3 cellular contexts compared by ENCODE assay signal in genomic region chr10:79405221-79405994, GRCh38.
TF ChIP-seq lines count a peak whose summit lies in the region.

No MANE protein-coding gene starts in this region.

TF ChIP-seq in SK-N-SH, 30 proteins besides CTCF, POLR2A, EP300 and RAD21:
- TF ChIP-seq, protein P1, sequence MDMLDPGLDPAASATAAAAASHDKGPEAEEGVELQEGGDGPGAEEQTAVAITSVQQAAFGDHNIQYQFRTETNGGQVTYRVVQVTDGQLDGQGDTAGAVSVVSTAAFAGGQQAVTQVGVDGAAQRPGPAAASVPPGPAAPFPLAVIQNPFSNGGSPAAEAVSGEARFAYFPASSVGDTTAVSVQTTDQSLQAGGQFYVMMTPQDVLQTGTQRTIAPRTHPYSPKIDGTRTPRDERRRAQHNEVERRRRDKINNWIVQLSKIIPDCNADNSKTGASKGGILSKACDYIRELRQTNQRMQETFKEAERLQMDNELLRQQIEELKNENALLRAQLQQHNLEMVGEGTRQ (IDR thresholded peaks at IDR 0.05; ENCODE audit: borderline replicate concordance, low read depth, low read length), result no peak
- TF ChIP-seq, protein P2, sequence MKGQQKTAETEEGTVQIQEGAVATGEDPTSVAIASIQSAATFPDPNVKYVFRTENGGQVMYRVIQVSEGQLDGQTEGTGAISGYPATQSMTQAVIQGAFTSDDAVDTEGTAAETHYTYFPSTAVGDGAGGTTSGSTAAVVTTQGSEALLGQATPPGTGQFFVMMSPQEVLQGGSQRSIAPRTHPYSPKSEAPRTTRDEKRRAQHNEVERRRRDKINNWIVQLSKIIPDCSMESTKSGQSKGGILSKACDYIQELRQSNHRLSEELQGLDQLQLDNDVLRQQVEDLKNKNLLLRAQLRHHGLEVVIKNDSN (IDR thresholded peaks at IDR 0.05; ENCODE audit: borderline replicate concordance, low read depth), result no peak
- TF ChIP-seq, protein P3, sequence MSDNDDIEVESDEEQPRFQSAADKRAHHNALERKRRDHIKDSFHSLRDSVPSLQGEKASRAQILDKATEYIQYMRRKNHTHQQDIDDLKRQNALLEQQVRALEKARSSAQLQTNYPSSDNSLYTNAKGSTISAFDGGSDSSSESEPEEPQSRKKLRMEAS (IDR thresholded peaks at IDR 0.05; ENCODE audit: low read depth), result no peak
- peak; percentile 63 for TF ChIP-seq NFIC (IDR thresholded peaks at IDR 0.05; ENCODE audit: borderline replicate concordance)
- no peak for TF ChIP-seq NRF1 (IDR thresholded peaks at IDR 0.05; ENCODE audit: low read depth, low read length)

TF ChIP-seq in SK-N-SH treated with all-trans-retinoic acid at 6 μM for 48 hours, 23 proteins besides CTCF, POLR2A, EP300 and RAD21 (continued from another document):
- TF ChIP-seq, protein P4, sequence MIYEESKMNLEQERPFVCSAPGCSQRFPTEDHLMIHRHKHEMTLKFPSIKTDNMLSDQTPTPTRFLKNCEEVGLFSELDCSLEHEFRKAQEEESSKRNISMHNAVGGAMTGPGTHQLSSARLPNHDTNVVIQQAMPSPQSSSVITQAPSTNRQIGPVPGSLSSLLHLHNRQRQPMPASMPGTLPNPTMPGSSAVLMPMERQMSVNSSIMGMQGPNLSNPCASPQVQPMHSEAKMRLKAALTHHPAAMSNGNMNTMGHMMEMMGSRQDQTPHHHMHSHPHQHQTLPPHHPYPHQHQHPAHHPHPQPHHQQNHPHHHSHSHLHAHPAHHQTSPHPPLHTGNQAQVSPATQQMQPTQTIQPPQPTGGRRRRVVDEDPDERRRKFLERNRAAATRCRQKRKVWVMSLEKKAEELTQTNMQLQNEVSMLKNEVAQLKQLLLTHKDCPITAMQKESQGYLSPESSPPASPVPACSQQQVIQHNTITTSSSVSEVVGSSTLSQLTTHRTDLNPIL (CRISPR knock-in tag; IDR thresholded peaks at IDR 0.05; ENCODE audit: low read depth), result no peak
- TF ChIP-seq GLIS3 (CRISPR knock-in tag; IDR thresholded peaks at IDR 0.05) (no peak), SNAI2 (CRISPR knock-in tag; IDR thresholded peaks at IDR 0.05) (no peak), BACH2 (CRISPR knock-in tag; IDR thresholded peaks at IDR 0.05; ENCODE audit: borderline replicate concordance) (no peak), ZC3H10 (CRISPR knock-in tag; IDR thresholded peaks at IDR 0.05) (no peak), ZFP3 (CRISPR knock-in tag; IDR thresholded peaks at IDR 0.05) (no peak), ARNTL (CRISPR knock-in tag; IDR thresholded peaks at IDR 0.05; ENCODE audit: borderline replicate concordance, low read depth) (no peak), TCF4 (CRISPR knock-in tag; IDR thresholded peaks at IDR 0.05; ENCODE audit: borderline replicate concordance) (no peak), ZNF565 (CRISPR knock-in tag; conservative IDR thresholded peaks at IDR 0.05; ENCODE audit: low read depth) (no peak), PATZ1 (CRISPR knock-in tag; IDR thresholded peaks at IDR 0.05; ENCODE audit: borderline replicate concordance) (no peak), RARB (CRISPR knock-in tag; IDR thresholded peaks at IDR 0.05) (no peak), ISL1 (CRISPR knock-in tag; IDR thresholded peaks at IDR 0.05) (no peak), ESRRG (CRISPR knock-in tag; IDR thresholded peaks at IDR 0.05) (no peak), ZNF8 (CRISPR knock-in tag; IDR thresholded peaks at IDR 0.05) (no peak), POU6F1 (CRISPR knock-in tag; IDR thresholded peaks at IDR 0.05; ENCODE audit: borderline replicate concordance, low read depth) (no peak)
- TF ChIP-seq, protein P5, sequence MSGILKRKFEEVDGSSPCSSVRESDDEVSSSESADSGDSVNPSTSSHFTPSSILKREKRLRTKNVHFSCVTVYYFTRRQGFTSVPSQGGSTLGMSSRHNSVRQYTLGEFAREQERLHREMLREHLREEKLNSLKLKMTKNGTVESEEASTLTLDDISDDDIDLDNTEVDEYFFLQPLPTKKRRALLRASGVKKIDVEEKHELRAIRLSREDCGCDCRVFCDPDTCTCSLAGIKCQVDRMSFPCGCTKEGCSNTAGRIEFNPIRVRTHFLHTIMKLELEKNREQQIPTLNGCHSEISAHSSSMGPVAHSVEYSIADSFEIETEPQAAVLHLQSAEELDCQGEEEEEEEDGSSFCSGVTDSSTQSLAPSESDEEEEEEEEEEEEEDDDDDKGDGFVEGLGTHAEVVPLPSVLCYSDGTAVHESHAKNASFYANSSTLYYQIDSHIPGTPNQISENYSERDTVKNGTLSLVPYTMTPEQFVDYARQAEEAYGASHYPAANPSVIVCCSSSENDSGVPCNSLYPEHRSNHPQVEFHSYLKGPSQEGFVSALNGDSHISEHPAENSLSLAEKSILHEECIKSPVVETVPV (CRISPR knock-in tag; IDR thresholded peaks at IDR 0.05), result no peak

TF ChIP-seq in GM23338, 12 proteins besides CTCF, POLR2A, EP300 and RAD21 (continued from another document):
- TF ChIP-seq, protein P6, sequence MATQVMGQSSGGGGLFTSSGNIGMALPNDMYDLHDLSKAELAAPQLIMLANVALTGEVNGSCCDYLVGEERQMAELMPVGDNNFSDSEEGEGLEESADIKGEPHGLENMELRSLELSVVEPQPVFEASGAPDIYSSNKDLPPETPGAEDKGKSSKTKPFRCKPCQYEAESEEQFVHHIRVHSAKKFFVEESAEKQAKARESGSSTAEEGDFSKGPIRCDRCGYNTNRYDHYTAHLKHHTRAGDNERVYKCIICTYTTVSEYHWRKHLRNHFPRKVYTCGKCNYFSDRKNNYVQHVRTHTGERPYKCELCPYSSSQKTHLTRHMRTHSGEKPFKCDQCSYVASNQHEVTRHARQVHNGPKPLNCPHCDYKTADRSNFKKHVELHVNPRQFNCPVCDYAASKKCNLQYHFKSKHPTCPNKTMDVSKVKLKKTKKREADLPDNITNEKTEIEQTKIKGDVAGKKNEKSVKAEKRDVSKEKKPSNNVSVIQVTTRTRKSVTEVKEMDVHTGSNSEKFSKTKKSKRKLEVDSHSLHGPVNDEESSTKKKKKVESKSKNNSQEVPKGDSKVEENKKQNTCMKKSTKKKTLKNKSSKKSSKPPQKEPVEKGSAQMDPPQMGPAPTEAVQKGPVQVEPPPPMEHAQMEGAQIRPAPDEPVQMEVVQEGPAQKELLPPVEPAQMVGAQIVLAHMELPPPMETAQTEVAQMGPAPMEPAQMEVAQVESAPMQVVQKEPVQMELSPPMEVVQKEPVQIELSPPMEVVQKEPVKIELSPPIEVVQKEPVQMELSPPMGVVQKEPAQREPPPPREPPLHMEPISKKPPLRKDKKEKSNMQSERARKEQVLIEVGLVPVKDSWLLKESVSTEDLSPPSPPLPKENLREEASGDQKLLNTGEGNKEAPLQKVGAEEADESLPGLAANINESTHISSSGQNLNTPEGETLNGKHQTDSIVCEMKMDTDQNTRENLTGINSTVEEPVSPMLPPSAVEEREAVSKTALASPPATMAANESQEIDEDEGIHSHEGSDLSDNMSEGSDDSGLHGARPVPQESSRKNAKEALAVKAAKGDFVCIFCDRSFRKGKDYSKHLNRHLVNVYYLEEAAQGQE (IDR thresholded peaks at IDR 0.05; ENCODE audit: unreplicated experiment), result no peak
- no peak for TF ChIP-seq CREB1 (CRISPR knock-in tag; IDR thresholded peaks at IDR 0.05; ENCODE audit: low read depth)
